Comparison of ENCODE assay signal across 8 cellular contexts in the genomic region with DNA sequence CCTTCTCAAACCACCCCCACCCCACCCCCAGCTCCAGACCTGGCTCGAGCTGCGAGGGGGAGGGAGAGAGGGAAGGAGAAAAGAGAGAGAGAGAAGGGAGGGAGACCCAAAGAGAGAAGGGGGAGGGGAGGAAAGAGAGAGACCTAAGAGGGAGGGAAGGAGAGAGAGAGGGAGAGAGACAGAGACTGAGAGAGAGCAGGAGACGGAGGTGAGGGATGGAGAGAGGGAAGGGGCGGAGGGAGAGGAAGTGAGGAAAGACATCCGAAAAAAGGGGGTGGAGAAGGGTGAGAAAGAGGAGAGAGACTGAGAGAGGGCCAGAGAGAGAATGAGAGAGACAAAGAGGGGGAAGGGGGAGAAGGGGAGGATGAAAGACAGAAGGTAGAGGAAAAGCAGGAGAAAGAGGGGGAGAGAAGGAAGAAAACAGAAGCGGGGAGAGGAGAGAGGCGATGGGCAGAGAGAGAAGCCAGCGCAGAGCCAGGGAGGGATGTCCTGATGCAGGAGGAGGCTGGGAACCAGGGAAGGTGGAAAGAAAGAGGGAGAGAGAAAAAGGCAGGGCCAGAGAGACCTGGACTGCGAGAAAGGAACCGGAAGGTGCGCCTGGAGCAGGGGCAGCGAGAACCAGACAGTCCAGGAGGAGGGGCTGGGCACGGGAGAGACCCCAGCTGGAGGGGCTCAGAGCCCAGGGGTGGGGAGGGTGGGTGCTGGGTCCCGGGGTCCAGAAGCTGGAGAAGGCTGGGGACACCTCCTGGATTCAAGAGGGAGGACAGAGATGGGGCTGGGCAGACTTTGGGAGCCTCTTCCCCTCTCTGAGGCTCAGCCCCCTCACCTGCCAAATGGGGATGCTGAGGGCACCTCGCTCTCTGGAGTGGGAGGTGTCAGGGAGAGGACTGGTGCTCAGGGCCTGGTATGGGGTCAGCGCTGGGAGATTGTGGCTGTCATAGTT. TPM values are rescaled to one million over a fixed set of nuclear protein-coding genes. Genes with fewer than 3 reads are reported as not detected.
DNase-seq lines count a peak whose midpoint lies in the region; ATAC-seq and TF ChIP-seq lines count a peak whose summit lies in the region.

No MANE protein-coding gene starts in this region.

- peaks cover 4% of the 10 kb centered on the region for H3K4me1 Mint-ChIP-seq in activated naive CD8-positive, alpha-beta T cell treated with anti-CD3 and anti-CD28 coated beads, Interleukin-2, amount 10 ng/mL, durations not matched to agents 7 days and 5 days

- TF ChIP-seq CTCF in cardiac muscle cell (IDR thresholded peaks at IDR 0.05; ENCODE audit: low read depth, low read length) = no peak
- no peak for TF ChIP-seq CTCF in stomach (IDR thresholded peaks at IDR 0.05)

- H3K27ac ChIP-seq in cardiac muscle cell (peak overlapping the region; percentile 51), iPS-20b (ENCODE audit: low read length) (peak overlapping the region; percentile 5), stomach (peak overlapping the region; percentile 90 to 99 (median 98))

- intact Hi-C loops in Right ventricle myocardium inferior (cut with DNase I) (no loop called here), stomach (cut with DNase I; ENCODE audit: low total_unique reads) (no loop called here)

- H3K4me3 Mint-ChIP-seq in activated naive CD8-positive, alpha-beta T cell treated with anti-CD3 and anti-CD28 coated beads, Interleukin-2, amount 10 ng/mL, durations not matched to agents 7 days and 5 days = peak overlapping the region; percentile 42

- H3K27me3 Mint-ChIP-seq in activated naive CD8-positive, alpha-beta T cell treated with anti-CD3 and anti-CD28 coated beads, Interleukin-2, amount 10 ng/mL, durations not matched to agents 7 days and 5 days = peaks cover 17% of the 10 kb centered on the region

- no peaks in the 10 kb centered on the region for H3K27me3 ChIP-seq in cardiac muscle cell
- H3K27me3 ChIP-seq in iPS-20b (ENCODE audit: insufficient read depth, low read length) = no peaks in the 10 kb centered on the region
- H3K27me3 ChIP-seq in stomach = peaks cover 0 to 26% (median 0%) of the 10 kb centered on the region in 3 donors

- no peaks in the 10 kb centered on the region for H3K36me3 Mint-ChIP-seq in activated naive CD8-positive, alpha-beta T cell treated with anti-CD3 and anti-CD28 coated beads, Interleukin-2, amount 10 ng/mL, durations not matched to agents 7 days and 5 days

- TF ChIP-seq EP300 in stomach (IDR thresholded peaks at IDR 0.05) = no peak

- no peaks in the 10 kb centered on the region for H3K9me3 Mint-ChIP-seq in activated naive CD8-positive, alpha-beta T cell treated with anti-CD3 and anti-CD28 coated beads, Interleukin-2, amount 10 ng/mL, durations not matched to agents 7 days and 5 days

- no peaks in the 10 kb centered on the region for H3K9me3 ChIP-seq in cardiac muscle cell (ENCODE audit: low read depth)
- H3K9me3 ChIP-seq in iPS-20b (ENCODE audit: insufficient read depth, low read depth, low read length) = no peaks in the 10 kb centered on the region
- no peaks in the 10 kb centered on the region for H3K9me3 ChIP-seq in stomach

- H3K4me1 ChIP-seq in cardiac muscle cell (ENCODE audit: low read depth) (peaks cover 17% of the 10 kb centered on the region), iPS-20b (ENCODE audit: insufficient read depth, low read length) (peaks cover 12% of the 10 kb centered on the region; the same call in 1 of the 2 replicates), stomach (peaks cover 38 to 63% (median 44%) of the 10 kb centered on the region in 4 donors)

- WGBS in stomach, 5 donors = 20 to 28% (median 22%) methylated on average over 14 to 16 of the region's 16 CpGs

- DNase-seq in cardiac muscle cell (ENCODE audit: low read depth in 1 of 2, low spot score in 1 of 2) = peak; percentile 28 to 81
- DNase-seq in Right ventricle myocardium inferior (ENCODE audit: missing footprints) = no peak
- DNase-seq in activated naive CD8-positive, alpha-beta T cell treated with anti-CD3 and anti-CD28 coated beads, Interleukin-2, amount 10 ng/mL, durations not matched to agents 7 days and 5 days = no peak
- DNase-seq in stomach = no peak
- DNase-seq in NCI-H2081 treated with DMSO at 0.1 percent for 48 hours (lab: John Stamatoyannopoulos, UW) = no peak
- DNase-seq in NCI-H2029 (lab: John Stamatoyannopoulos, UW) = no peak
- no peak for DNase-seq in foreskin melanocyte

- ATAC-seq in Right ventricle myocardium inferior = no peak
- no peak for ATAC-seq in activated naive CD8-positive, alpha-beta T cell treated with anti-CD3 and anti-CD28 coated beads, Interleukin-2, amount 10 ng/mL, durations not matched to agents 7 days and 5 days (ENCODE audit: low read depth)

- H3K9ac ChIP-seq in iPS-20b (ENCODE audit: low read depth, low read length) = peak overlapping the region; percentile 77; the same call in 1 of the 2 replicates

- POLR2A ChIA-PET in activated naive CD8-positive, alpha-beta T cell treated with anti-CD3 and anti-CD28 coated beads, Interleukin-2, amount 10 ng/mL, durations not matched to agents 7 days and 5 days (lab: Charles Lee) = no interaction called here

- H3K4me3 ChIP-seq in cardiac muscle cell (peak overlapping the region; percentile 54), iPS-20b (ENCODE audit: low read length) (peak overlapping the region; percentile 81), stomach (peak overlapping the region; percentile 89 to 98 (median 93))

- H3K36me3 ChIP-seq in cardiac muscle cell (peaks cover 6% of the 10 kb centered on the region), iPS-20b (ENCODE audit: insufficient read depth, low read depth, low read length) (peaks cover 8% of the 10 kb centered on the region), stomach (peaks cover 10 to 37% (median 33%) of the 10 kb centered on the region in 4 donors)

- peak overlapping the region; percentile 45 for H3K27ac Mint-ChIP-seq in activated naive CD8-positive, alpha-beta T cell treated with anti-CD3 and anti-CD28 coated beads, Interleukin-2, amount 10 ng/mL, durations not matched to agents 7 days and 5 days

- no peak for TF ChIP-seq POLR2A in stomach (IDR thresholded peaks at IDR 0.05)

RNA-seq across cellular contexts. Expression of gene SPACA6, which starts 1.7 kb away (rescaled TPM):
- total RNA-seq in cardiac muscle cell = 13.8 and 23.4 TPM in 2 replicates
- polyA plus RNA-seq in cardiac muscle cell = 11.0 and 16.5 TPM in 2 replicates
- 14.6 TPM for total RNA-seq in Right ventricle myocardium inferior
- total RNA-seq in activated naive CD8-positive, alpha-beta T cell treated with anti-CD3 and anti-CD28 coated beads, Interleukin-2, amount 10 ng/mL, durations not matched to agents 7 days and 5 days = 1 to 10 TPM; 4.8 TPM
- total RNA-seq in stomach = 100 to 1,000 TPM in 1 of 5 donors, 1 to 10 TPM in 4; 1.2 to 151 (median 3.9) TPM
- 10 to 100 TPM; 11.2 to 26.7 (median 19.8) TPM for polyA plus RNA-seq in stomach

RNA-seq across cellular contexts. Expression of gene HAS1, which starts 32.4 kb away (rescaled TPM):
- total RNA-seq in cardiac muscle cell (0.11 and 0.27 TPM in 2 replicates), Right ventricle myocardium inferior (0.57 TPM), stomach (1 to 10 TPM in 1 of 5 donors, not detected in 4; 7.2 TPM)
- polyA plus RNA-seq in cardiac muscle cell (0.46 and 0.61 TPM in 2 replicates), stomach (under 1 TPM in 2 of 3 donors, not detected in 1; 0.05 to 0.25 TPM)
- not detected for total RNA-seq in activated naive CD8-positive, alpha-beta T cell treated with anti-CD3 and anti-CD28 coated beads, Interleukin-2, amount 10 ng/mL, durations not matched to agents 7 days and 5 days

RNA-seq across cellular contexts. Expression of gene SIGLEC14, which starts 44.8 kb away (rescaled TPM):
- total RNA-seq in cardiac muscle cell (not detected in 2 replicates), Right ventricle myocardium inferior (1.2 TPM), stomach (1 to 10 TPM in 3 of 5 donors, not detected in 2; 2.0 to 5.4 (median 2.8) TPM)
- polyA plus RNA-seq in cardiac muscle cell (not detected in 2 replicates), stomach (1 to 10 TPM in 1 of 3 donors, under 1 TPM in 1, not detected in 1; 0.55 to 1.8 TPM)
- under 1 TPM; 0.33 to 0.57 TPM for total RNA-seq in activated naive CD8-positive, alpha-beta T cell treated with anti-CD3 and anti-CD28 coated beads, Interleukin-2, amount 10 ng/mL, durations not matched to agents 7 days and 5 days

Comparison
In these comparisons a context has a peak if more than half of its experiments do, and no peak if none do; other contexts are left out.
1. DNase-seq: peak in cardiac muscle cell (2 of 2); none in Right ventricle myocardium inferior (single experiment), activated naive CD8-positive, alpha-beta T cell treated with anti-CD3 and anti-CD28 coated beads, Interleukin-2, amount 10 ng/mL, durations not matched to agents 7 days and 5 days (single experiment), stomach (single experiment), NCI-H2081 treated with DMSO at 0.1 percent for 48 hours (single experiment), NCI-H2029 (single experiment) and foreskin melanocyte (single experiment).
2. H3K27ac ChIP-seq: peak in every context shown above with its lines; median percentile 98 in stomach; 51 in cardiac muscle cell; 5 in iPS-20b.
3. Peak in every context shown above with its lines, with median percentiles within 50 percentile points of each other: H3K4me3 ChIP-seq.